14 cellular contexts compared by ENCODE assay signal in the genomic region with DNA sequence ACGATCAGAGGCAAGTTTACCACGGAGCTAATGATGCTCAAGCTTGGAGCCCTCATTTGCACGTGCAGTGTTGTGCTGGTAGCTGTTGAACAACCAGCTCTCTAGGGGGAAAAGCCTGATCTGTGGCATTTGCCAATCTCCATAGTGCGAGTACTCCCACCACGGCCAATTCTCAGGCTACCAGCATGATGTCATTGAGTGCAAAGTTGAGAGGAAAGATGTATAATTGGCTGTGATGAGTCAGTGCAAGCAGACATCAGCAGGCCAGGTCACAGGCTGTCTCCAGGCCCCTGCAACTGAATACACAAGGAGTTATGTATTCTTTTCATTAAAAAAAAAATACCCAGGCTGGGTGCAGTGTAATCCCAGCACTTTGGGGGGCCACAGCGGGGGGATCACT.
DNase-seq lines count a peak whose midpoint lies in the region; ATAC-seq and TF ChIP-seq lines count a peak whose summit lies in the region.
"Had no signal": no experiment of that assay in that cellular context is flagged by ENCODE, and none has a peak within 500 bp of the region (broad histone marks: within the 10 kb centered on the region; RNA-seq: fewer than 3 reads in every experiment).

No MANE protein-coding gene starts in this region.

- no peaks in the 10 kb centered on the region for H3K9me3 Mint-ChIP-seq in activated naive CD8-positive, alpha-beta T cell treated with anti-CD3 and anti-CD28 coated beads, Interleukin-2, amount 50 U/mL, for 24 hours
- H3K9me3 Mint-ChIP-seq in activated naive CD8-positive, alpha-beta T cell treated with anti-CD3 and anti-CD28 coated beads for 36 hours = no peaks in the 10 kb centered on the region
- H3K9me3 Mint-ChIP-seq: activated CD8-positive, alpha-beta T cell treated with anti-CD3 and anti-CD28 coated beads for 36 hours; dendritic cell treated with granulocyte-macrophage colony-stimulating factor and Interleukin-4, amounts not matched to agents 40 ng/mL and 50 ng/mL, for 4 days had no signal

- no peaks in the 10 kb centered on the region for H3K36me3 Mint-ChIP-seq in activated naive CD8-positive, alpha-beta T cell treated with anti-CD3 and anti-CD28 coated beads, Interleukin-2, amount 50 U/mL, for 24 hours (ENCODE audit: low read depth)
- H3K36me3 Mint-ChIP-seq in activated naive CD8-positive, alpha-beta T cell treated with anti-CD3 and anti-CD28 coated beads for 36 hours = no peaks in the 10 kb centered on the region

- intact Hi-C loops in PC-3 (cut with micrococcal nuclease) = no loop called here
- intact Hi-C loops in spleen (cut with DNase I; ENCODE audit: low total_unique reads) = no loop called here

- no peak overlapping the region for H3K4me3 Mint-ChIP-seq in activated naive CD8-positive, alpha-beta T cell treated with anti-CD3 and anti-CD28 coated beads, Interleukin-2, amount 50 U/mL, for 24 hours
- no peak overlapping the region for H3K4me3 Mint-ChIP-seq in activated naive CD8-positive, alpha-beta T cell treated with anti-CD3 and anti-CD28 coated beads for 36 hours
- H3K4me3 Mint-ChIP-seq: activated CD8-positive, alpha-beta T cell treated with anti-CD3 and anti-CD28 coated beads for 36 hours; dendritic cell treated with granulocyte-macrophage colony-stimulating factor and Interleukin-4, amounts not matched to agents 40 ng/mL and 50 ng/mL, for 4 days had no signal

- H3K36me3 ChIP-seq in PC-3 (ENCODE audit: low read depth, low read length) (no peaks in the 10 kb centered on the region), spleen (no peaks in the 10 kb centered on the region)
- H3K36me3 ChIP-seq: left lung had no signal

- peaks cover 9% of the 10 kb centered on the region for H3K27me3 Mint-ChIP-seq in activated naive CD8-positive, alpha-beta T cell treated with anti-CD3 and anti-CD28 coated beads, Interleukin-2, amount 50 U/mL, for 24 hours
- peaks cover 5% of the 10 kb centered on the region for H3K27me3 Mint-ChIP-seq in activated naive CD8-positive, alpha-beta T cell treated with anti-CD3 and anti-CD28 coated beads for 36 hours
- H3K27me3 Mint-ChIP-seq: activated CD8-positive, alpha-beta T cell treated with anti-CD3 and anti-CD28 coated beads for 36 hours had no signal

- H3K9ac ChIP-seq in PC-3 (ENCODE audit: low read length) = no peak overlapping the region

- TF ChIP-seq POLR2A in spleen (IDR thresholded peaks at IDR 0.05) = no peak

- peaks cover 5% of the 10 kb centered on the region for H3K4me1 Mint-ChIP-seq in activated naive CD8-positive, alpha-beta T cell treated with anti-CD3 and anti-CD28 coated beads, Interleukin-2, amount 50 U/mL, for 24 hours
- no peaks in the 10 kb centered on the region for H3K4me1 Mint-ChIP-seq in activated naive CD8-positive, alpha-beta T cell treated with anti-CD3 and anti-CD28 coated beads for 36 hours

- no peak for DNase-seq in activated naive CD8-positive, alpha-beta T cell treated with anti-CD3 and anti-CD28 coated beads, Interleukin-2, amount 50 U/mL, for 24 hours
- DNase-seq in activated naive CD8-positive, alpha-beta T cell treated with anti-CD3 and anti-CD28 coated beads for 36 hours = no peak
- DNase-seq in PC-3 (peak; percentile 11), fibroblast of mammary gland (ENCODE audit: low read depth) (peak; percentile 80), spleen (peak; percentile 24), NCI-H774 (lab: John Stamatoyannopoulos, UW) (no peak), T1000 (lab: John Stamatoyannopoulos, UW) (no peak)
- DNase-seq: activated CD8-positive, alpha-beta T cell treated with anti-CD3 and anti-CD28 coated beads for 36 hours; activated naive CD4-positive, alpha-beta T cell treated with anti-CD3 and anti-CD28 coated beads, Interleukin-2, amount 50 U/mL, for 16 hours; stimulated activated CD4-positive, alpha-beta T cell treated with anti-CD3 and anti-CD28 coated beads, Interleukin-15, amount 100 ng/mL, for 24 hours; T-helper 2 cell had no signal

- H3K4me1 ChIP-seq in PC-3 (ENCODE audit: insufficient read depth, low read length) = no peaks in the 10 kb centered on the region
- H3K4me1 ChIP-seq in spleen = peaks cover 0 to 49% (median 20%) of the 10 kb centered on the region in 6 donors

- CTCF ChIA-PET in PC-3 (lab: Charles Lee) = no interaction called here

- no peak overlapping the region for H3K4me2 ChIP-seq in PC-3 (ENCODE audit: low read length)

- H3K27me3 ChIP-seq in PC-3 (ENCODE audit: low read length) (peaks cover 48% of the 10 kb centered on the region), spleen (replicated peaks in 1 of 7) (peaks cover 0 to 40% (median 0%) of the 10 kb centered on the region in 7 donors)

- no TSS peak for BruUV-seq in PC-3 (replicated peaks; lab: Mats Ljungman, UMichigan)

- no peaks in the 10 kb centered on the region for H3F3A ChIP-seq in PC-3 (ENCODE audit: low read length, unreplicated experiment)

- no peak overlapping the region for H3K27ac ChIP-seq in PC-3 (ENCODE audit: low read length)
- H3K27ac ChIP-seq in spleen = no peak overlapping the region
- H3K27ac ChIP-seq: left lung had no signal

- no peaks in the 10 kb centered on the region for H3K9me3 ChIP-seq in PC-3 (ENCODE audit: low read length)
- no peaks in the 10 kb centered on the region for H3K9me3 ChIP-seq in spleen
- H3K9me3 ChIP-seq: left lung had no signal

- 85 to 92% (median 89%) methylated on average over 6 of the region's 6 CpGs for WGBS in spleen, 5 donors

- no peaks in the 10 kb centered on the region for H3K79me2 ChIP-seq in PC-3 (ENCODE audit: low read length)

- no peak overlapping the region for H3K27ac Mint-ChIP-seq in activated naive CD8-positive, alpha-beta T cell treated with anti-CD3 and anti-CD28 coated beads, Interleukin-2, amount 50 U/mL, for 24 hours
- no peak overlapping the region for H3K27ac Mint-ChIP-seq in activated naive CD8-positive, alpha-beta T cell treated with anti-CD3 and anti-CD28 coated beads for 36 hours
- H3K27ac Mint-ChIP-seq: activated CD8-positive, alpha-beta T cell treated with anti-CD3 and anti-CD28 coated beads for 36 hours; dendritic cell treated with granulocyte-macrophage colony-stimulating factor and Interleukin-4, amounts not matched to agents 40 ng/mL and 50 ng/mL, for 4 days had no signal

- POLR2A ChIA-PET in PC-3 (lab: Charles Lee; ENCODE audit: unreplicated experiment) = no interaction called here

- H3K9me2 ChIP-seq in PC-3 (replicated peaks; ENCODE audit: low read length) = no peaks in the 10 kb centered on the region

- H2AFZ ChIP-seq in PC-3 (ENCODE audit: low read length) = no peak overlapping the region

- no peak for TF ChIP-seq CTCF in PC-3 (conservative IDR thresholded peaks at IDR 0.05; ENCODE audit: low read depth, low read length)
- no peak for TF ChIP-seq CTCF in fibroblast of mammary gland (conservative IDR thresholded peaks at IDR 0.05; ENCODE audit: control insufficient read depth, insufficient read depth, low read depth, low read length)
- no peak for TF ChIP-seq CTCF in spleen (IDR thresholded peaks at IDR 0.05 in 8 of 11, conservative IDR thresholded peaks at IDR 0.05 in 3 of 11)

- H4K20me1 ChIP-seq in PC-3 (ENCODE audit: low read length) = no peaks in the 10 kb centered on the region

- H3K4me3 ChIP-seq in PC-3 (ENCODE audit: low read length) (no peak overlapping the region), fibroblast of mammary gland (ENCODE audit: control insufficient read depth, low read depth, low read length) (no peak overlapping the region), spleen (no peak overlapping the region)
- H3K4me3 ChIP-seq: left lung had no signal

- ATAC-seq in activated naive CD8-positive, alpha-beta T cell treated with anti-CD3 and anti-CD28 coated beads, Interleukin-2, amount 50 U/mL, for 24 hours = peak; percentile 23
- ATAC-seq in PC-3 = no peak
- no peak for ATAC-seq in GM19324 (IDR thresholded peaks at IDR 0.05; ENCODE audit: low FRiP score, unreplicated experiment)
- ATAC-seq: activated CD8-positive, alpha-beta T cell treated with anti-CD3 and anti-CD28 coated beads for 36 hours; left lung had no signal

Comparison
In these comparisons a context has a peak if more than half of its experiments do, and no peak if none do; other contexts are left out.
1. DNase-seq: peak in PC-3 (single experiment), fibroblast of mammary gland (single experiment) and spleen (single experiment); none in activated naive CD8-positive, alpha-beta T cell treated with anti-CD3 and anti-CD28 coated beads, Interleukin-2, amount 50 U/mL, for 24 hours (single experiment), activated naive CD8-positive, alpha-beta T cell treated with anti-CD3 and anti-CD28 coated beads for 36 hours (single experiment), NCI-H774 (single experiment) and T1000 (single experiment).